In genomic region chr20:59123677-59124060, GRCh38 we compare ENCODE assay signal across 18 cellular contexts. TPM values are rescaled to one million over a fixed set of nuclear protein-coding genes. Genes with fewer than 3 reads are reported as not detected.
DNase-seq lines count a peak whose midpoint lies in the region; ATAC-seq and TF ChIP-seq lines count a peak whose summit lies in the region.
"Had no signal": no experiment of that assay in that cellular context is flagged by ENCODE, and none has a peak within 500 bp of the region (broad histone marks: within the 10 kb centered on the region; RNA-seq: fewer than 3 reads in every experiment).

No MANE protein-coding gene starts in this region.

- POLR2A ChIA-PET in OCI-LY7 (lab: Charles Lee), result interaction anchor here (0.9 to 6.1 kb wide), 7 partner anchors 12 to 74 kb away, joined by 3 to 49 read pairs (median 3); partner anchors contain the start of gene ZNF831

- BruUV-seq in OCI-LY7 (replicated peaks; lab: Mats Ljungman, UMichigan), result TSS peak; percentile 85

- H3K27me3 ChIP-seq in spleen (replicated peaks in 1 of 7), result no peaks in the 10 kb centered on the region

- H3K27me3 Mint-ChIP-seq in activated CD4-positive, alpha-beta T cell treated with anti-CD3 and anti-CD28 coated beads, Interleukin-2, amount 10 ng/mL, durations not matched to agents 24 days and 14 days, result no peaks in the 10 kb centered on the region
- H3K27me3 Mint-ChIP-seq in effector memory CD8-positive, alpha-beta T cell, result no peaks in the 10 kb centered on the region

- peaks cover 4% of the 10 kb centered on the region for H3K36me3 Mint-ChIP-seq in activated CD4-positive, alpha-beta T cell treated with anti-CD3 and anti-CD28 coated beads, Interleukin-2, amount 10 ng/mL, durations not matched to agents 24 days and 14 days (ENCODE audit: low read depth)
- peaks cover 27% of the 10 kb centered on the region for H3K36me3 Mint-ChIP-seq in effector memory CD8-positive, alpha-beta T cell (ENCODE audit: insufficient read depth)

- DNase-seq in activated CD4-positive, alpha-beta T cell treated with anti-CD3 and anti-CD28 coated beads, Interleukin-2, amount 10 ng/mL, durations not matched to agents 24 days and 14 days, result no peak
- no peak for DNase-seq in activated CD4-positive, alpha-beta T cell treated with anti-CD3 and anti-CD28 coated beads, Interleukin-2, amount 50 U/mL, for 1 hour
- peak; percentile 14 for DNase-seq in OCI-LY7 (ENCODE audit: low spot score)
- DNase-seq in effector memory CD8-positive, alpha-beta T cell, result no peak
- no peak for DNase-seq in spleen
- DNase-seq in OCI-M1 (lab: John Stamatoyannopoulos, UW), result no peak
- DNase-seq in left cardiac atrium, result no peak
- DNase-seq in Right ventricle myocardium inferior (ENCODE audit: missing footprints), result no peak
- DNase-seq: activated CD4-positive, CD25-positive, alpha-beta regulatory T cell treated with anti-CD3 and anti-CD28 coated beads, Interleukin-2, amount 50 U/mL, for 72 hours; erythroblast; mammary epithelial cell; NCI-H1092; NCI-H748 treated with DMSO at 0.1 percent for 48 hours; nucleus accumbens; right cardiac atrium; trophoblast cell had no signal

- H3K9me2 ChIP-seq in OCI-LY7 (ENCODE audit: insufficient read depth, low read length), result no peaks in the 10 kb centered on the region

- H3K27ac Mint-ChIP-seq in activated CD4-positive, alpha-beta T cell treated with anti-CD3 and anti-CD28 coated beads, Interleukin-2, amount 10 ng/mL, durations not matched to agents 24 days and 14 days, result peak overlapping the region; percentile 95
- H3K27ac Mint-ChIP-seq in effector memory CD8-positive, alpha-beta T cell, result peak overlapping the region; percentile 97 to 99

- peak overlapping the region; percentile 86; the same call in 1 of the 2 replicates for H2AFZ ChIP-seq in OCI-LY7 (ENCODE audit: low read length)

- peak overlapping the region; percentile 67 for H3K4me3 ChIP-seq in OCI-LY7 (ENCODE audit: low read depth, low read length, poor library complexity, severe bottlenecking)
- H3K4me3 ChIP-seq in spleen, result peak overlapping the region in 7 of 8 donors; percentile 13 to 62 (median 20)
- H3K4me3 ChIP-seq: coronary artery had no signal

- TF ChIP-seq POLR2A in spleen (IDR thresholded peaks at IDR 0.05), result no peak

- peak overlapping the region; percentile 81 for H3K4me2 ChIP-seq in OCI-LY7 (ENCODE audit: low read length)

- H3K36me3 ChIP-seq in OCI-LY7 (ENCODE audit: insufficient read depth, low read length), result no peaks in the 10 kb centered on the region
- no peaks in the 10 kb centered on the region for H3K36me3 ChIP-seq in spleen

- intact Hi-C loops in activated CD4-positive, alpha-beta T cell treated with anti-CD3 and anti-CD28 coated beads, Interleukin-2, amount 10 ng/mL, durations not matched to agents 24 days and 14 days (cut with micrococcal nuclease), result loop anchor here (1.0 to 10.0 kb wide), 5 partner anchors 22 to 129 kb away; no protein-coding TSS in a partner anchor
- intact Hi-C loops in OCI-LY7 (cut with micrococcal nuclease; ENCODE audit: unreplicated experiment), result loop anchor here (2.0 kb wide), 1 partner anchor 43 kb away; no protein-coding TSS in a partner anchor
- intact Hi-C loops in spleen (cut with DNase I; ENCODE audit: low total_unique reads), result no loop called here
- intact Hi-C loops in left cardiac atrium (cut with DNase I), result no loop called here
- intact Hi-C loops in Right ventricle myocardium inferior (cut with DNase I), result no loop called here

- H3K27ac ChIP-seq in OCI-LY7 (ENCODE audit: low read depth, low read length, poor library complexity, severe bottlenecking) (peak overlapping the region; percentile 84), spleen (peak overlapping the region; percentile 48 to 97 (median 86))
- H3K27ac ChIP-seq: coronary artery had no signal

- H3K4me1 ChIP-seq in OCI-LY7 (ENCODE audit: insufficient read depth, low read length, poor library complexity, severe bottlenecking) (peaks cover 86% of the 10 kb centered on the region), spleen (peaks cover 17 to 86% (median 37%) of the 10 kb centered on the region in 6 donors)
- H3K4me1 ChIP-seq: Caco-2 had no signal

- WGBS in spleen, 5 donors, result 66 to 79% (median 67%) methylated on average over 4 to 5 of the region's 5 CpGs

- H4K20me1 ChIP-seq in OCI-LY7 (ENCODE audit: insufficient read depth, low read length), result no peaks in the 10 kb centered on the region

- H3K4me3 Mint-ChIP-seq in activated CD4-positive, alpha-beta T cell treated with anti-CD3 and anti-CD28 coated beads, Interleukin-2, amount 10 ng/mL, durations not matched to agents 24 days and 14 days, result peak overlapping the region; percentile 82
- peak overlapping the region; percentile 72 to 77 for H3K4me3 Mint-ChIP-seq in effector memory CD8-positive, alpha-beta T cell

- TF ChIP-seq CTCF in OCI-LY7 (conservative IDR thresholded peaks at IDR 0.05; ENCODE audit: low read length) (no peak), spleen (IDR thresholded peaks at IDR 0.05 in 8 of 11, conservative IDR thresholded peaks at IDR 0.05 in 3 of 11) (no peak)

- peaks cover 9% of the 10 kb centered on the region; the same call in 1 of the 2 replicates for H3K9me3 ChIP-seq in OCI-LY7 (ENCODE audit: low read length)
- peaks cover 0 to 3% (median 0%) of the 10 kb centered on the region in 8 donors for H3K9me3 ChIP-seq in spleen
- H3K9me3 ChIP-seq: Caco-2 had no signal

- H3K9me3 Mint-ChIP-seq in activated CD4-positive, alpha-beta T cell treated with anti-CD3 and anti-CD28 coated beads, Interleukin-2, amount 10 ng/mL, durations not matched to agents 24 days and 14 days, result peaks cover 5% of the 10 kb centered on the region
- H3K9me3 Mint-ChIP-seq in effector memory CD8-positive, alpha-beta T cell, result no peaks in the 10 kb centered on the region

- no peaks in the 10 kb centered on the region for H3K79me2 ChIP-seq in OCI-LY7 (ENCODE audit: insufficient read depth, low read depth, low read length)

- ATAC-seq in effector memory CD8-positive, alpha-beta T cell (replicated peaks), result no peak
- ATAC-seq in left cardiac atrium (no peak), Right ventricle myocardium inferior (no peak)
- ATAC-seq: right cardiac atrium had no signal

- CTCF ChIA-PET in OCI-LY7 (lab: Charles Lee; ENCODE audit: unreplicated experiment), result interaction anchor here (0.7 kb wide), 1 partner anchor 276 kb away, joined by 3 read pairs; no protein-coding TSS in a partner anchor

- peaks cover 43% of the 10 kb centered on the region for H3K4me1 Mint-ChIP-seq in activated CD4-positive, alpha-beta T cell treated with anti-CD3 and anti-CD28 coated beads, Interleukin-2, amount 10 ng/mL, durations not matched to agents 24 days and 14 days
- H3K4me1 Mint-ChIP-seq in effector memory CD8-positive, alpha-beta T cell (ENCODE audit: low read depth in 2 of 2), result peaks cover 58 to 61% of the 10 kb centered on the region in 2 donors

RNA-seq across cellular contexts. Expression of gene ZNF831, which starts 40.0 kb away (rescaled TPM):
- total RNA-seq in activated CD4-positive, alpha-beta T cell treated with anti-CD3 and anti-CD28 coated beads, Interleukin-2, amount 10 ng/mL, durations not matched to agents 24 days and 14 days, result 3.1 and 3.4 TPM in 2 replicates
- total RNA-seq in OCI-LY7 (2014; rRNA removed; shearing (Covaris generic)), result 5.9 TPM in 2 replicates
- total RNA-seq in OCI-LY7 (2022), result 6.3 and 7.3 TPM in 2 replicates
- 10 to 100 TPM in 5 of 7 donors, 1 to 10 TPM in 2; 7.8 to 29.2 (median 14.6) TPM for total RNA-seq in spleen
- polyA plus RNA-seq in spleen, result 1 to 10 TPM; 1.2 to 3.5 (median 1.7) TPM
- total RNA-seq in left cardiac atrium, result under 1 TPM; 0.31 to 0.47 TPM
- total RNA-seq in Right ventricle myocardium inferior, result 0.11 TPM
- total RNA-seq: Caco-2, mammary epithelial cell had no signal
- polyA plus RNA-seq: mammary epithelial cell had no signal

Comparison
In these comparisons a context has a peak if more than half of its experiments do, and no peak if none do; other contexts are left out.
1. intact Hi-C loops: an anchor here in activated CD4-positive, alpha-beta T cell treated with anti-CD3 and anti-CD28 coated beads, Interleukin-2, amount 10 ng/mL, durations not matched to agents 24 days and 14 days (1.0 to 10.0 kb wide) and OCI-LY7 (2.0 kb wide); none called in spleen, left cardiac atrium and Right ventricle myocardium inferior.